Comparison of ENCODE assay signal across 1 cellular context in genomic region chr15:48419896-48420295, GRCh38.
TF ChIP-seq lines count a peak whose summit lies in the region.

No MANE protein-coding gene starts in this region.

TF ChIP-seq in SK-N-SH treated with all-trans-retinoic acid at 6 μM for 48 hours, 23 proteins besides CTCF, POLR2A, EP300 and RAD21 (continued from another document):
- TF ChIP-seq ISL1 (CRISPR knock-in tag; IDR thresholded peaks at IDR 0.05), result peak; percentile 91
- 0 out of 2 replicates have a peak, but pooled peaks have one; percentile 11 for TF ChIP-seq SNAI2 (CRISPR knock-in tag; IDR thresholded peaks at IDR 0.05)
- no peak for TF ChIP-seq TOX (CRISPR knock-in tag; IDR thresholded peaks at IDR 0.05; ENCODE audit: borderline replicate concordance)
- TF ChIP-seq ZC3H10 (CRISPR knock-in tag; IDR thresholded peaks at IDR 0.05), result no peak
- TF ChIP-seq ZFP3 (CRISPR knock-in tag; IDR thresholded peaks at IDR 0.05), result no peak
- TF ChIP-seq BACH2 (CRISPR knock-in tag; IDR thresholded peaks at IDR 0.05; ENCODE audit: borderline replicate concordance), result no peak
- TF ChIP-seq CSRNP3 (CRISPR knock-in tag; IDR thresholded peaks at IDR 0.05), result no peak
- no peak for TF ChIP-seq PATZ1 (CRISPR knock-in tag; IDR thresholded peaks at IDR 0.05; ENCODE audit: borderline replicate concordance)
